Comparison of ENCODE assay signal across 1 cellular context in the genomic region with DNA sequence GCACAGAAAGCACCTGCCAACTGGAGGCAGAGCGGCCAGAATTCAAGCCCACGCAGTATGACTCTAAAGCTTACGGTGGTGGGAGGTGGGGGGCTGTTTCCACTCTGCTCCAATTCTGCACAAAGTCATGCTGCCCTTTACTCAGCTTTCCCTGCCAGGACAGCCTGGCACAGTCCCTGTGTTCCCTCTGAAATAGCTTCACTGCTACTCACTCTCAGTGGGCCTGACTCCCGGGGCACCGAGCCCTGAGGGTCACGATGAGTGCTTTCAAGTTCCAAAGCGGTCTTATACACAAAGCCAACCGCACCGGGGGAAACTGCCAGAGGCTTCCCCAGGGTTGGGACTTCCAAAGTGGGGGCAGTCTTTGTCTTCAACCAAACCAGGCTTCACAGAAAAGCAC.
TF ChIP-seq lines count a peak whose summit lies in the region.

No MANE protein-coding gene starts in this region.

TF ChIP-seq in H1, 55 proteins besides CTCF, POLR2A, EP300 and RAD21:
- no peak for TF ChIP-seq NANOG (IDR thresholded peaks at IDR 0.05; ENCODE audit: insufficient read depth, low read depth, low read length, poor library complexity, severe bottlenecking)
- no peak for TF ChIP-seq TEAD4 (IDR thresholded peaks at IDR 0.05; ENCODE audit: low read depth, low read length)
- TF ChIP-seq, protein P1, sequence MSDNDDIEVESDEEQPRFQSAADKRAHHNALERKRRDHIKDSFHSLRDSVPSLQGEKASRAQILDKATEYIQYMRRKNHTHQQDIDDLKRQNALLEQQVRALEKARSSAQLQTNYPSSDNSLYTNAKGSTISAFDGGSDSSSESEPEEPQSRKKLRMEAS (IDR thresholded peaks at IDR 0.05), result no peak
- no peak for TF ChIP-seq RXRA (IDR thresholded peaks at IDR 0.05; ENCODE audit: insufficient read depth, low read depth, low read length)
- no peak for TF ChIP-seq RBBP5 (IDR thresholded peaks at IDR 0.05; ENCODE audit: borderline replicate concordance, low read depth, low read length)
- no peak for TF ChIP-seq KDM4A (IDR thresholded peaks at IDR 0.05; ENCODE audit: low read depth, low read length, severe bottlenecking)
- TF ChIP-seq RNF2 (IDR thresholded peaks at IDR 0.05; ENCODE audit: borderline replicate concordance, low read depth, low read length, missing control alignments, poor library complexity, severe bottlenecking), result no peak
- TF ChIP-seq KDM5A (IDR thresholded peaks at IDR 0.05; ENCODE audit: low read length), result no peak
- no peak for TF ChIP-seq HDAC2 (IDR thresholded peaks at IDR 0.05; ENCODE audit: borderline replicate concordance in 1 of 2, low read depth in 2 of 2, low read length in 2 of 2)
- no peak for TF ChIP-seq BCL11A (IDR thresholded peaks at IDR 0.05; ENCODE audit: low read depth in 2 of 2, low read length in 2 of 2)
- no peak for TF ChIP-seq CBX5 (IDR thresholded peaks at IDR 0.05; ENCODE audit: low read depth, low read length)
- TF ChIP-seq CBX8 (IDR thresholded peaks at IDR 0.05; ENCODE audit: borderline replicate concordance, low read depth, low read length), result no peak
- TF ChIP-seq SIRT6 (IDR thresholded peaks at IDR 0.05; ENCODE audit: low read length), result no peak
- TF ChIP-seq SP2 (IDR thresholded peaks at IDR 0.05; ENCODE audit: low read length), result no peak
- no peak for TF ChIP-seq CTBP2 (IDR thresholded peaks at IDR 0.05; ENCODE audit: borderline replicate concordance, insufficient read depth, insufficient read length, low read length)
- no peak for TF ChIP-seq SP1 (IDR thresholded peaks at IDR 0.05; ENCODE audit: low read depth, low read length)
